Comparison of ENCODE assay signal across 1 cellular context in genomic region chr1:198932351-198932991, GRCh38.
TF ChIP-seq lines count a peak whose summit lies in the region.

No MANE protein-coding gene starts in this region.

TF ChIP-seq in H1, 55 proteins besides CTCF, POLR2A, EP300 and RAD21:
- TF ChIP-seq, protein P1, sequence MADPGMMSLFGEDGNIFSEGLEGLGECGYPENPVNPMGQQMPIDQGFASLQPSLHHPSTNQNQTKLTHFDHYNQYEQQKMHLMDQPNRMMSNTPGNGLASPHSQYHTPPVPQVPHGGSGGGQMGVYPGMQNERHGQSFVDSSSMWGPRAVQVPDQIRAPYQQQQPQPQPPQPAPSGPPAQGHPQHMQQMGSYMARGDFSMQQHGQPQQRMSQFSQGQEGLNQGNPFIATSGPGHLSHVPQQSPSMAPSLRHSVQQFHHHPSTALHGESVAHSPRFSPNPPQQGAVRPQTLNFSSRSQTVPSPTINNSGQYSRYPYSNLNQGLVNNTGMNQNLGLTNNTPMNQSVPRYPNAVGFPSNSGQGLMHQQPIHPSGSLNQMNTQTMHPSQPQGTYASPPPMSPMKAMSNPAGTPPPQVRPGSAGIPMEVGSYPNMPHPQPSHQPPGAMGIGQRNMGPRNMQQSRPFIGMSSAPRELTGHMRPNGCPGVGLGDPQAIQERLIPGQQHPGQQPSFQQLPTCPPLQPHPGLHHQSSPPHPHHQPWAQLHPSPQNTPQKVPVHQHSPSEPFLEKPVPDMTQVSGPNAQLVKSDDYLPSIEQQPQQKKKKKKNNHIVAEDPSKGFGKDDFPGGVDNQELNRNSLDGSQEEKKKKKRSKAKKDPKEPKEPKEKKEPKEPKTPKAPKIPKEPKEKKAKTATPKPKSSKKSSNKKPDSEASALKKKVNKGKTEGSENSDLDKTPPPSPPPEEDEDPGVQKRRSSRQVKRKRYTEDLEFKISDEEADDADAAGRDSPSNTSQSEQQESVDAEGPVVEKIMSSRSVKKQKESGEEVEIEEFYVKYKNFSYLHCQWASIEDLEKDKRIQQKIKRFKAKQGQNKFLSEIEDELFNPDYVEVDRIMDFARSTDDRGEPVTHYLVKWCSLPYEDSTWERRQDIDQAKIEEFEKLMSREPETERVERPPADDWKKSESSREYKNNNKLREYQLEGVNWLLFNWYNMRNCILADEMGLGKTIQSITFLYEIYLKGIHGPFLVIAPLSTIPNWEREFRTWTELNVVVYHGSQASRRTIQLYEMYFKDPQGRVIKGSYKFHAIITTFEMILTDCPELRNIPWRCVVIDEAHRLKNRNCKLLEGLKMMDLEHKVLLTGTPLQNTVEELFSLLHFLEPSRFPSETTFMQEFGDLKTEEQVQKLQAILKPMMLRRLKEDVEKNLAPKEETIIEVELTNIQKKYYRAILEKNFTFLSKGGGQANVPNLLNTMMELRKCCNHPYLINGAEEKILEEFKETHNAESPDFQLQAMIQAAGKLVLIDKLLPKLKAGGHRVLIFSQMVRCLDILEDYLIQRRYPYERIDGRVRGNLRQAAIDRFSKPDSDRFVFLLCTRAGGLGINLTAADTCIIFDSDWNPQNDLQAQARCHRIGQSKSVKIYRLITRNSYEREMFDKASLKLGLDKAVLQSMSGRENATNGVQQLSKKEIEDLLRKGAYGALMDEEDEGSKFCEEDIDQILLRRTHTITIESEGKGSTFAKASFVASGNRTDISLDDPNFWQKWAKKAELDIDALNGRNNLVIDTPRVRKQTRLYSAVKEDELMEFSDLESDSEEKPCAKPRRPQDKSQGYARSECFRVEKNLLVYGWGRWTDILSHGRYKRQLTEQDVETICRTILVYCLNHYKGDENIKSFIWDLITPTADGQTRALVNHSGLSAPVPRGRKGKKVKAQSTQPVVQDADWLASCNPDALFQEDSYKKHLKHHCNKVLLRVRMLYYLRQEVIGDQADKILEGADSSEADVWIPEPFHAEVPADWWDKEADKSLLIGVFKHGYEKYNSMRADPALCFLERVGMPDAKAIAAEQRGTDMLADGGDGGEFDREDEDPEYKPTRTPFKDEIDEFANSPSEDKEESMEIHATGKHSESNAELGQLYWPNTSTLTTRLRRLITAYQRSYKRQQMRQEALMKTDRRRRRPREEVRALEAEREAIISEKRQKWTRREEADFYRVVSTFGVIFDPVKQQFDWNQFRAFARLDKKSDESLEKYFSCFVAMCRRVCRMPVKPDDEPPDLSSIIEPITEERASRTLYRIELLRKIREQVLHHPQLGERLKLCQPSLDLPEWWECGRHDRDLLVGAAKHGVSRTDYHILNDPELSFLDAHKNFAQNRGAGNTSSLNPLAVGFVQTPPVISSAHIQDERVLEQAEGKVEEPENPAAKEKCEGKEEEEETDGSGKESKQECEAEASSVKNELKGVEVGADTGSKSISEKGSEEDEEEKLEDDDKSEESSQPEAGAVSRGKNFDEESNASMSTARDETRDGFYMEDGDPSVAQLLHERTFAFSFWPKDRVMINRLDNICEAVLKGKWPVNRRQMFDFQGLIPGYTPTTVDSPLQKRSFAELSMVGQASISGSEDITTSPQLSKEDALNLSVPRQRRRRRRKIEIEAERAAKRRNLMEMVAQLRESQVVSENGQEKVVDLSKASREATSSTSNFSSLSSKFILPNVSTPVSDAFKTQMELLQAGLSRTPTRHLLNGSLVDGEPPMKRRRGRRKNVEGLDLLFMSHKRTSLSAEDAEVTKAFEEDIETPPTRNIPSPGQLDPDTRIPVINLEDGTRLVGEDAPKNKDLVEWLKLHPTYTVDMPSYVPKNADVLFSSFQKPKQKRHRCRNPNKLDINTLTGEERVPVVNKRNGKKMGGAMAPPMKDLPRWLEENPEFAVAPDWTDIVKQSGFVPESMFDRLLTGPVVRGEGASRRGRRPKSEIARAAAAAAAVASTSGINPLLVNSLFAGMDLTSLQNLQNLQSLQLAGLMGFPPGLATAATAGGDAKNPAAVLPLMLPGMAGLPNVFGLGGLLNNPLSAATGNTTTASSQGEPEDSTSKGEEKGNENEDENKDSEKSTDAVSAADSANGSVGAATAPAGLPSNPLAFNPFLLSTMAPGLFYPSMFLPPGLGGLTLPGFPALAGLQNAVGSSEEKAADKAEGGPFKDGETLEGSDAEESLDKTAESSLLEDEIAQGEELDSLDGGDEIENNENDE (IDR thresholded peaks at IDR 0.05; ENCODE audit: insufficient replicate concordance, low read length) = no peak
- TF ChIP-seq, protein P2, sequence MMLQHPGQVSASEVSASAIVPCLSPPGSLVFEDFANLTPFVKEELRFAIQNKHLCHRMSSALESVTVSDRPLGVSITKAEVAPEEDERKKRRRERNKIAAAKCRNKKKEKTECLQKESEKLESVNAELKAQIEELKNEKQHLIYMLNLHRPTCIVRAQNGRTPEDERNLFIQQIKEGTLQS (IDR thresholded peaks at IDR 0.05; ENCODE audit: insufficient read depth, low read depth, low read length) = no peak
- TF ChIP-seq ASH2L (IDR thresholded peaks at IDR 0.05; ENCODE audit: low read length) (no peak), RBBP5 (IDR thresholded peaks at IDR 0.05; ENCODE audit: borderline replicate concordance, low read depth, low read length) (no peak), KDM4A (IDR thresholded peaks at IDR 0.05; ENCODE audit: low read depth, low read length, severe bottlenecking) (no peak), POU5F1 (IDR thresholded peaks at IDR 0.05; ENCODE audit: low read depth, low read length) (no peak), HDAC6 (IDR thresholded peaks at IDR 0.05; ENCODE audit: low read depth, low read length) (no peak), BCL11A (IDR thresholded peaks at IDR 0.05; ENCODE audit: low read depth in 2 of 2, low read length in 2 of 2) (no peak), BRCA1 (IDR thresholded peaks at IDR 0.05; ENCODE audit: low read depth, low read length) (no peak), TBP (IDR thresholded peaks at IDR 0.05; ENCODE audit: low read depth, low read length) (no peak), KDM5A (IDR thresholded peaks at IDR 0.05; ENCODE audit: low read length) (no peak), SUZ12 (IDR thresholded peaks at IDR 0.05; ENCODE audit: low read length) (no peak), NANOG (IDR thresholded peaks at IDR 0.05; ENCODE audit: insufficient read depth, low read depth, low read length, poor library complexity, severe bottlenecking) (no peak), CBX8 (IDR thresholded peaks at IDR 0.05; ENCODE audit: borderline replicate concordance, low read depth, low read length) (no peak), EGR1 (IDR thresholded peaks at IDR 0.05; ENCODE audit: borderline replicate concordance, low read depth, low read length) (no peak), RFX5 (IDR thresholded peaks at IDR 0.05; ENCODE audit: borderline replicate concordance, low read depth, low read length) (no peak), TCF12 (IDR thresholded peaks at IDR 0.05; ENCODE audit: low read depth, low read length) (no peak), JUND (IDR thresholded peaks at IDR 0.05; ENCODE audit: low read length) (no peak)
